ENCODE assay signal across 14 cellular contexts in genomic region chr12:131101006-131101405, GRCh38.
"Had no signal": no experiment of that assay in that cellular context is flagged by ENCODE, and none has a peak within 500 bp of the region (broad histone marks: within the 10 kb centered on the region; RNA-seq: fewer than 3 reads in every experiment).

No MANE protein-coding gene starts in this region.

- H3K27ac ChIP-seq: esophagus squamous epithelium, thyroid gland had no signal

- H3K4me3 Mint-ChIP-seq: activated CD4-positive, alpha-beta T cell treated with anti-CD3 and anti-CD28 coated beads, Interleukin-2, amount 10 ng/mL, durations not matched to agents 24 days and 14 days; activated naive CD8-positive, alpha-beta T cell treated with anti-CD3 and anti-CD28 coated beads for 36 hours; natural killer cell treated with Interleukin-12 subunit alpha and Interleukin-12 subunit beta and Interleukin-15 and Interleukin-18, amount 100 ng/mL, for 72 hours; stimulated activated naive CD8-positive, alpha-beta T cell treated with anti-CD3 and anti-CD28 coated beads, Interleukin-15, amount 100 ng/mL, for 72 hours had no signal

- DNase-seq: activated CD4-positive, alpha-beta T cell treated with anti-CD3 and anti-CD28 coated beads, Interleukin-2, amount 10 ng/mL, durations not matched to agents 24 days and 14 days; activated gamma-delta T cell treated with Interleukin-2 at 50 U/mL for 16 hours; activated naive CD8-positive, alpha-beta T cell treated with anti-CD3 and anti-CD28 coated beads for 36 hours; activated T-cell treated with anti-CD3 and anti-CD28 coated beads, Interleukin-2, amount 50 U/mL, for 1 hour; anterior cingulate cortex; esophagus squamous epithelium; foreskin fibroblast; nucleus accumbens; stimulated activated CD4-positive, alpha-beta T cell treated with anti-CD3 and anti-CD28 coated beads, Interleukin-15, amount 100 ng/mL, for 24 hours; stimulated activated CD4-positive, alpha-beta T cell treated with anti-CD3 and anti-CD28 coated beads, Interleukin-4, amount 100 ng/mL, for 24 hours; stimulated activated naive CD8-positive, alpha-beta T cell treated with anti-CD3 and anti-CD28 coated beads, Interleukin-15, amount 100 ng/mL, for 72 hours; T-helper 9 cell had no signal

- H3K27ac Mint-ChIP-seq: activated CD4-positive, alpha-beta T cell treated with anti-CD3 and anti-CD28 coated beads, Interleukin-2, amount 10 ng/mL, durations not matched to agents 24 days and 14 days; activated naive CD8-positive, alpha-beta T cell treated with anti-CD3 and anti-CD28 coated beads for 36 hours; natural killer cell treated with Interleukin-12 subunit alpha and Interleukin-12 subunit beta and Interleukin-15 and Interleukin-18, amount 100 ng/mL, for 72 hours; stimulated activated naive CD8-positive, alpha-beta T cell treated with anti-CD3 and anti-CD28 coated beads, Interleukin-15, amount 100 ng/mL, for 72 hours had no signal

- H3K27me3 ChIP-seq: thyroid gland had no signal

- H3K36me3 Mint-ChIP-seq: activated naive CD8-positive, alpha-beta T cell treated with anti-CD3 and anti-CD28 coated beads for 36 hours; natural killer cell treated with Interleukin-12 subunit alpha and Interleukin-12 subunit beta and Interleukin-15 and Interleukin-18, amount 100 ng/mL, for 72 hours had no signal

- H3K9me3 Mint-ChIP-seq: activated CD4-positive, alpha-beta T cell treated with anti-CD3 and anti-CD28 coated beads, Interleukin-2, amount 10 ng/mL, durations not matched to agents 24 days and 14 days; activated naive CD8-positive, alpha-beta T cell treated with anti-CD3 and anti-CD28 coated beads for 36 hours; natural killer cell treated with Interleukin-12 subunit alpha and Interleukin-12 subunit beta and Interleukin-15 and Interleukin-18, amount 100 ng/mL, for 72 hours; stimulated activated naive CD8-positive, alpha-beta T cell treated with anti-CD3 and anti-CD28 coated beads, Interleukin-15, amount 100 ng/mL, for 72 hours had no signal

- ATAC-seq: natural killer cell treated with Interleukin-12 subunit alpha and Interleukin-12 subunit beta and Interleukin-15 and Interleukin-18, amount 100 ng/mL, for 72 hours; stimulated activated naive CD8-positive, alpha-beta T cell treated with anti-CD3 and anti-CD28 coated beads, Interleukin-15, amount 100 ng/mL, for 72 hours had no signal

- H3K9me3 ChIP-seq: esophagus squamous epithelium, thyroid gland had no signal

- H3K36me3 ChIP-seq: esophagus squamous epithelium, thyroid gland had no signal

- H3K4me3 ChIP-seq: esophagus squamous epithelium, thyroid gland had no signal
